In genomic region chr6:73388800-73389512, GRCh38 we compare ENCODE assay signal across 1 cellular context.
TF ChIP-seq lines count a peak whose summit lies in the region.

No MANE protein-coding gene starts in this region.

TF ChIP-seq in HEK293, 187 proteins besides CTCF, POLR2A, EP300 and RAD21 (continued from another document):
- TF ChIP-seq, protein P1, sequence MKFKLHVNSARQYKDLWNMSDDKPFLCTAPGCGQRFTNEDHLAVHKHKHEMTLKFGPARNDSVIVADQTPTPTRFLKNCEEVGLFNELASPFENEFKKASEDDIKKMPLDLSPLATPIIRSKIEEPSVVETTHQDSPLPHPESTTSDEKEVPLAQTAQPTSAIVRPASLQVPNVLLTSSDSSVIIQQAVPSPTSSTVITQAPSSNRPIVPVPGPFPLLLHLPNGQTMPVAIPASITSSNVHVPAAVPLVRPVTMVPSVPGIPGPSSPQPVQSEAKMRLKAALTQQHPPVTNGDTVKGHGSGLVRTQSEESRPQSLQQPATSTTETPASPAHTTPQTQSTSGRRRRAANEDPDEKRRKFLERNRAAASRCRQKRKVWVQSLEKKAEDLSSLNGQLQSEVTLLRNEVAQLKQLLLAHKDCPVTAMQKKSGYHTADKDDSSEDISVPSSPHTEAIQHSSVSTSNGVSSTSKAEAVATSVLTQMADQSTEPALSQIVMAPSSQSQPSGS (tag by site-specific recombination; IDR thresholded peaks at IDR 0.05; ENCODE audit: low read depth), result no peak
- TF ChIP-seq ZNF426 (tag by site-specific recombination; IDR thresholded peaks at IDR 0.05), result no peak
- TF ChIP-seq YY2 (tag by site-specific recombination; IDR thresholded peaks at IDR 0.05), result no peak
- TF ChIP-seq, protein P2, sequence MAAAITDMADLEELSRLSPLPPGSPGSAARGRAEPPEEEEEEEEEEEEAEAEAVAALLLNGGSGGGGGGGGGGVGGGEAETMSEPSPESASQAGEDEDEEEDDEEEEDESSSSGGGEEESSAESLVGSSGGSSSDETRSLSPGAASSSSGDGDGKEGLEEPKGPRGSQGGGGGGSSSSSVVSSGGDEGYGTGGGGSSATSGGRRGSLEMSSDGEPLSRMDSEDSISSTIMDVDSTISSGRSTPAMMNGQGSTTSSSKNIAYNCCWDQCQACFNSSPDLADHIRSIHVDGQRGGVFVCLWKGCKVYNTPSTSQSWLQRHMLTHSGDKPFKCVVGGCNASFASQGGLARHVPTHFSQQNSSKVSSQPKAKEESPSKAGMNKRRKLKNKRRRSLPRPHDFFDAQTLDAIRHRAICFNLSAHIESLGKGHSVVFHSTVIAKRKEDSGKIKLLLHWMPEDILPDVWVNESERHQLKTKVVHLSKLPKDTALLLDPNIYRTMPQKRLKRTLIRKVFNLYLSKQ (tag by site-specific recombination; IDR thresholded peaks at IDR 0.05; ENCODE audit: borderline replicate concordance), result no peak
- no peak for TF ChIP-seq ZNF223 (tag by site-specific recombination; IDR thresholded peaks at IDR 0.05)
- no peak for TF ChIP-seq ZNF791 (tag by site-specific recombination; IDR thresholded peaks at IDR 0.05)
- TF ChIP-seq ZNF341 (tag by site-specific recombination; IDR thresholded peaks at IDR 0.05; ENCODE audit: low read depth), result peak; percentile 14; the same call in 1 of the 2 replicates
- TF ChIP-seq, protein P3, sequence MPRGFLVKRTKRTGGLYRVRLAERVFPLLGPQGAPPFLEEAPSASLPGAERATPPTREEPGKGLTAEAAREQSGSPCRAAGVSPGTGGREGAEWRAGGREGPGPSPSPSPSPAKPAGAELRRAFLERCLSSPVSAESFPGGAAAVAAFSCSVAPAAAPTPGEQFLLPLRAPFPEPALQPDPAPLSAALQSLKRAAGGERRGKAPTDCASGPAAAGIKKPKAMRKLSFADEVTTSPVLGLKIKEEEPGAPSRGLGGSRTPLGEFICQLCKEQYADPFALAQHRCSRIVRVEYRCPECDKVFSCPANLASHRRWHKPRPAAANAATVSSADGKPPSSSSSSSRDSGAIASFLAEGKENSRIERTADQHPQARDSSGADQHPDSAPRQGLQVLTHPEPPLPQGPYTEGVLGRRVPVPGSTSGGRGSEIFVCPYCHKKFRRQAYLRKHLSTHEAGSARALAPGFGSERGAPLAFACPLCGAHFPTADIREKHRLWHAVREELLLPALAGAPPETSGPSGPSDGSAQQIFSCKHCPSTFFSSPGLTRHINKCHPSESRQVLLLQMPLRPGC (tag by site-specific recombination; IDR thresholded peaks at IDR 0.05), result no peak
- TF ChIP-seq, protein P4, sequence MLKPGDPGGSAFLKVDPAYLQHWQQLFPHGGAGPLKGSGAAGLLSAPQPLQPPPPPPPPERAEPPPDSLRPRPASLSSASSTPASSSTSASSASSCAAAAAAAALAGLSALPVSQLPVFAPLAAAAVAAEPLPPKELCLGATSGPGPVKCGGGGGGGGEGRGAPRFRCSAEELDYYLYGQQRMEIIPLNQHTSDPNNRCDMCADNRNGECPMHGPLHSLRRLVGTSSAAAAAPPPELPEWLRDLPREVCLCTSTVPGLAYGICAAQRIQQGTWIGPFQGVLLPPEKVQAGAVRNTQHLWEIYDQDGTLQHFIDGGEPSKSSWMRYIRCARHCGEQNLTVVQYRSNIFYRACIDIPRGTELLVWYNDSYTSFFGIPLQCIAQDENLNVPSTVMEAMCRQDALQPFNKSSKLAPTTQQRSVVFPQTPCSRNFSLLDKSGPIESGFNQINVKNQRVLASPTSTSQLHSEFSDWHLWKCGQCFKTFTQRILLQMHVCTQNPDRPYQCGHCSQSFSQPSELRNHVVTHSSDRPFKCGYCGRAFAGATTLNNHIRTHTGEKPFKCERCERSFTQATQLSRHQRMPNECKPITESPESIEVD (tag by site-specific recombination; IDR thresholded peaks at IDR 0.05), result no peak
- TF ChIP-seq, protein P5, sequence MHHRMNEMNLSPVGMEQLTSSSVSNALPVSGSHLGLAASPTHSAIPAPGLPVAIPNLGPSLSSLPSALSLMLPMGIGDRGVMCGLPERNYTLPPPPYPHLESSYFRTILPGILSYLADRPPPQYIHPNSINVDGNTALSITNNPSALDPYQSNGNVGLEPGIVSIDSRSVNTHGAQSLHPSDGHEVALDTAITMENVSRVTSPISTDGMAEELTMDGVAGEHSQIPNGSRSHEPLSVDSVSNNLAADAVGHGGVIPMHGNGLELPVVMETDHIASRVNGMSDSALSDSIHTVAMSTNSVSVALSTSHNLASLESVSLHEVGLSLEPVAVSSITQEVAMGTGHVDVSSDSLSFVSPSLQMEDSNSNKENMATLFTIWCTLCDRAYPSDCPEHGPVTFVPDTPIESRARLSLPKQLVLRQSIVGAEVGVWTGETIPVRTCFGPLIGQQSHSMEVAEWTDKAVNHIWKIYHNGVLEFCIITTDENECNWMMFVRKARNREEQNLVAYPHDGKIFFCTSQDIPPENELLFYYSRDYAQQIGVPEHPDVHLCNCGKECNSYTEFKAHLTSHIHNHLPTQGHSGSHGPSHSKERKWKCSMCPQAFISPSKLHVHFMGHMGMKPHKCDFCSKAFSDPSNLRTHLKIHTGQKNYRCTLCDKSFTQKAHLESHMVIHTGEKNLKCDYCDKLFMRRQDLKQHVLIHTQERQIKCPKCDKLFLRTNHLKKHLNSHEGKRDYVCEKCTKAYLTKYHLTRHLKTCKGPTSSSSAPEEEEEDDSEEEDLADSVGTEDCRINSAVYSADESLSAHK (tag by site-specific recombination; IDR thresholded peaks at IDR 0.05), result no peak
